8 cellular contexts compared by ENCODE assay signal in genomic region chr21:33901421-33902288, GRCh38. TPM values are rescaled to one million over a fixed set of nuclear protein-coding genes. Genes with fewer than 3 reads are reported as not detected.
DNase-seq lines count a peak whose midpoint lies in the region; ATAC-seq, FAIRE-seq and TF ChIP-seq lines count a peak whose summit lies in the region.

No MANE protein-coding gene starts in this region.

- ATAC-seq in pancreas (peak in 3 of 4 donors; percentile 71 to 81 (median 80)), HG02759 (IDR thresholded peaks at IDR 0.05; ENCODE audit: unreplicated experiment) (no peak), HG03135 (IDR thresholded peaks at IDR 0.05; ENCODE audit: unreplicated experiment) (no peak)

- DNase-seq in DMS53 treated with DMSO at 0.1 percent for 48 hours (lab: John Stamatoyannopoulos, UW; ENCODE audit: unreplicated experiment) = peak; percentile 34
- DNase-seq in HFF-Myc (ENCODE audit: extremely low read depth, low read depth) = peak; percentile 45
- peak; percentile 12 for DNase-seq in SK-N-MC (ENCODE audit: low read depth, low spot score)
- peak; percentile 77 for DNase-seq in fibroblast of gingiva (ENCODE audit: low read depth)
- peak in 1 of 6 donors; percentile 21 for DNase-seq in pancreas
- no peak for DNase-seq in stimulated activated CD4-positive, alpha-beta T cell treated with anti-CD3 and anti-CD28 coated beads, Interleukin-4, amount 100 ng/mL, for 1 hour

- 73 to 77% methylated on average over 13 of the region's 13 CpGs for WGBS in pancreas, 2 donors

- intact Hi-C loops in pancreas (cut with DNase I) = no loop called here

- no peaks in the 10 kb centered on the region for H3K4me1 ChIP-seq in pancreas

- H3K9ac ChIP-seq in SK-N-MC (ENCODE audit: insufficient read length) = no peak overlapping the region

- H3K27ac ChIP-seq in SK-N-MC = no peak overlapping the region
- H3K27ac ChIP-seq in pancreas = no peak overlapping the region

- H3K27me3 ChIP-seq in pancreas = no peaks in the 10 kb centered on the region

- H3K9me3 ChIP-seq in SK-N-MC (ENCODE audit: low read depth, low read length) = no peaks in the 10 kb centered on the region
- H3K9me3 ChIP-seq in pancreas = no peaks in the 10 kb centered on the region

- TF ChIP-seq CTCF in HFF-Myc (IDR thresholded peaks at IDR 0.05; ENCODE audit: low read depth, low read length, missing control alignments) (peak; percentile 59), pancreas (IDR thresholded peaks at IDR 0.05) (no peak)

- FAIRE-seq in pancreas (lab: Jason Lieb, UNC) = no peak

- no peak overlapping the region for H3K4me3 ChIP-seq in HFF-Myc (replicated peaks; ENCODE audit: low read depth, low read length)
- H3K4me3 ChIP-seq in SK-N-MC = no peak overlapping the region
- H3K4me3 ChIP-seq in pancreas = no peak overlapping the region

- H3K36me3 ChIP-seq in SK-N-MC (ENCODE audit: insufficient read depth, low read length) (peaks cover 52% of the 10 kb centered on the region), pancreas (peaks cover 0 to 32% (median 11%) of the 10 kb centered on the region in 3 donors)

RNA-seq across cellular contexts. Expression of gene ATP5PO, which starts 13.9 kb away (rescaled TPM):
- total RNA-seq in pancreas = 10 to 100 TPM; 52.0 to 82.4 (median 72.7) TPM
- polyA plus RNA-seq in pancreas = 100 to 1,000 TPM; 113 to 124 TPM

Comparison
In these comparisons a context has a peak if more than half of its experiments do, and no peak if none do; other contexts are left out.
1. ATAC-seq: peak in pancreas (3 of 4); none in HG02759 (single experiment) and HG03135 (single experiment).